Comparison of ENCODE assay signal across 16 cellular contexts in the genomic region with DNA sequence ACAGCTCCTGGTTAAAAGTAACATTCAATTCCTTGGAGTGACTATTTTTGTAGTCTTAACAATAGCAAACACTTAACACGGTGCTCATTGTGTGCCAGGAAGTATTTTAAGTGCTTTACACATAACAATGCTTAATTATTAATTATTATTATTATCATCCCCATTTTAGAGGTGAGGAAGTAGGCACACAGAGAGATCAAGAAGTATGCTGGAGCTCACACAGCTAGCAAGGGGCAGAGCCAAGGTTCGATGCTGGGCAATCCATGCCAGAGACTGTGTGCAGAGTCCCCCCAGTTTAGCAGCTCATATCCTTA. TPM values are rescaled to one million over a fixed set of nuclear protein-coding genes. Genes with fewer than 3 reads are reported as not detected.
DNase-seq lines count a peak whose midpoint lies in the region.
"Had no signal": no experiment of that assay in that cellular context is flagged by ENCODE, and none has a peak within 500 bp of the region (broad histone marks: within the 10 kb centered on the region; RNA-seq: fewer than 3 reads in every experiment).

No MANE protein-coding gene starts in this region.

- H2BK5ac ChIP-seq in neuronal stem cell (ENCODE audit: low read length) = no peak overlapping the region

- no peak for DNase-seq in T-helper 1 cell
- no peak for DNase-seq in Karpas-422
- no peak for DNase-seq in adipocyte (ENCODE audit: low read depth)
- DNase-seq in neuronal stem cell (ENCODE audit: low spot score) = no peak
- DNase-seq in NCI-H2171 (lab: John Stamatoyannopoulos, UW) = no peak
- no peak for DNase-seq in UCSD-AML1 (lab: John Stamatoyannopoulos, UW; ENCODE audit: unreplicated experiment)
- DNase-seq in CD4-positive, alpha-beta memory T cell = no peak
- DNase-seq: DMS153, GF-D8, NCI-H1694 treated with DMSO at 0.1 percent for 48 hours, psoas muscle had no signal

- H3K36me3 ChIP-seq in Karpas-422 (ENCODE audit: insufficient read depth, low read length) = no peaks in the 10 kb centered on the region
- H3K36me3 ChIP-seq in adipocyte (ENCODE audit: control insufficient read depth, insufficient read depth, low read length, severe bottlenecking) = no peaks in the 10 kb centered on the region
- no peaks in the 10 kb centered on the region for H3K36me3 ChIP-seq in neuronal stem cell (replicated peaks in 1 of 2; ENCODE audit: control insufficient read depth in 2 of 2, insufficient read depth in 2 of 2, low read length in 2 of 2)
- no peaks in the 10 kb centered on the region for H3K36me3 ChIP-seq in CD4-positive, alpha-beta memory T cell (ENCODE audit: insufficient read depth, low read length)

- no peaks in the 10 kb centered on the region for H3K9me2 ChIP-seq in Karpas-422 (replicated peaks; ENCODE audit: insufficient read depth, low read length)

- H3K9ac ChIP-seq in Karpas-422 (ENCODE audit: low read length) (0 out of 2 replicates have a peak overlapping the region, but pooled peaks have one; percentile 59), adipocyte (ENCODE audit: low read length) (peak overlapping the region; percentile 30), neuronal stem cell (ENCODE audit: low read depth, low read length, poor library complexity) (no peak overlapping the region)

- intact Hi-C loops in CD4-positive, alpha-beta memory T cell (cut with micrococcal nuclease) = loop anchor here (5.0 kb wide), 1 partner anchor 216 kb away; no protein-coding TSS in a partner anchor

- no peaks in the 10 kb centered on the region for H3K9me3 ChIP-seq in Karpas-422 (ENCODE audit: low read length)
- H3K9me3 ChIP-seq in adipocyte (ENCODE audit: control insufficient read depth, low read length) = no peaks in the 10 kb centered on the region
- no peaks in the 10 kb centered on the region for H3K9me3 ChIP-seq in neuronal stem cell (replicated peaks in 1 of 2; ENCODE audit: control insufficient read depth in 2 of 2, insufficient read depth in 1 of 2, low read depth in 1 of 2, low read length in 2 of 2)
- no peaks in the 10 kb centered on the region for H3K9me3 ChIP-seq in CD4-positive, alpha-beta memory T cell (ENCODE audit: control insufficient read depth in 1 of 2, low read length in 2 of 2)
- H3K9me3 ChIP-seq: psoas muscle had no signal

- H3K4me1 Mint-ChIP-seq in T-helper 1 cell treated with Interleukin-12 subunit alpha and Interleukin-12 subunit beta and Interleukin-4 antibody, amounts not matched to agents 30 μg/mL and 1 μg/mL, for 36 hours (ENCODE audit: low read depth) = peaks cover 49% of the 10 kb centered on the region
- H3K4me1 Mint-ChIP-seq in CD4-positive, alpha-beta memory T cell = peaks cover 38 to 48% (median 46%) of the 10 kb centered on the region in 4 donors

- no peak overlapping the region for H4K91ac ChIP-seq in neuronal stem cell (ENCODE audit: low read depth, low read length, poor library complexity)

- H2BK12ac ChIP-seq in neuronal stem cell (ENCODE audit: low read length) = no peak overlapping the region

- peaks cover 8% of the 10 kb centered on the region for H3K27me3 Mint-ChIP-seq in T-helper 1 cell treated with Interleukin-12 subunit alpha and Interleukin-12 subunit beta and Interleukin-4 antibody, amounts not matched to agents 30 μg/mL and 1 μg/mL, for 36 hours (ENCODE audit: low read depth)
- no peaks in the 10 kb centered on the region for H3K27me3 Mint-ChIP-seq in CD4-positive, alpha-beta memory T cell

- H3K18ac ChIP-seq in neuronal stem cell (ENCODE audit: low read length) = no peak overlapping the region

- peaks cover 59% of the 10 kb centered on the region for H3K4me1 ChIP-seq in Karpas-422 (ENCODE audit: low read length)
- H3K4me1 ChIP-seq in adipocyte (ENCODE audit: control insufficient read depth, insufficient read depth, low read length) = peaks cover 23% of the 10 kb centered on the region
- peaks cover 0 to 5% of the 10 kb centered on the region in 2 donors for H3K4me1 ChIP-seq in neuronal stem cell (ENCODE audit: control insufficient read depth in 2 of 2, insufficient read depth in 1 of 2, low read depth in 1 of 2, low read length in 2 of 2)
- H3K4me1 ChIP-seq in CD4-positive, alpha-beta memory T cell (ENCODE audit: insufficient read depth, low read length) = peaks cover 44% of the 10 kb centered on the region
- H3K4me1 ChIP-seq: psoas muscle had no signal

- no peak overlapping the region for H3K4me3 Mint-ChIP-seq in T-helper 1 cell treated with Interleukin-12 subunit alpha and Interleukin-12 subunit beta and Interleukin-4 antibody, amounts not matched to agents 30 μg/mL and 1 μg/mL, for 36 hours
- H3K4me3 Mint-ChIP-seq in CD4-positive, alpha-beta memory T cell = no peak overlapping the region
- H3K4me3 Mint-ChIP-seq: IgD-negative memory B cell, neural crest cell had no signal

- H3K14ac ChIP-seq in neuronal stem cell (ENCODE audit: low read length) = no peak overlapping the region

- no peaks in the 10 kb centered on the region for H3K9me3 Mint-ChIP-seq in T-helper 1 cell treated with Interleukin-12 subunit alpha and Interleukin-12 subunit beta and Interleukin-4 antibody, amounts not matched to agents 30 μg/mL and 1 μg/mL, for 36 hours
- H3K9me3 Mint-ChIP-seq in CD4-positive, alpha-beta memory T cell = no peaks in the 10 kb centered on the region
- H3K9me3 Mint-ChIP-seq: activated naive CD8-positive, alpha-beta T cell treated with anti-CD3 and anti-CD28 coated beads, Interleukin-2, amount 50 U/mL, for 24 hours; CD4-positive, CD25-positive, alpha-beta regulatory T cell; IgD-negative memory B cell; neural crest cell had no signal

- H3K23ac ChIP-seq in neuronal stem cell (ENCODE audit: low read depth, low read length, poor library complexity) = no peak overlapping the region

- H3K4me3 ChIP-seq in Karpas-422 (ENCODE audit: low read length) (no peak overlapping the region), adipocyte (ENCODE audit: low read length) (peak overlapping the region; percentile 35), neuronal stem cell (ENCODE audit: low read length in 2 of 2) (no peak overlapping the region)
- H3K4me3 ChIP-seq in CD4-positive, alpha-beta memory T cell (ENCODE audit: low read length in 2 of 2) = no peak overlapping the region
- H3K4me3 ChIP-seq: psoas muscle had no signal

- H4K20me1 ChIP-seq in Karpas-422 (ENCODE audit: insufficient read depth, low read depth, low read length) = no peaks in the 10 kb centered on the region

- no CpG with 5 or more reads among the region's 2 CpGs for WGBS in neuronal stem cell (ENCODE audit: extremely low coverage in 2 of 2, insufficient read length in 2 of 2, insufficient replicate concordance in 1 of 2), 2 donors

- no peak overlapping the region for H3K4ac ChIP-seq in neuronal stem cell (ENCODE audit: low read length)

- CTCF ChIA-PET in CD4-positive, alpha-beta memory T cell (lab: Charles Lee; ENCODE audit: partially characterized antibody) = interaction anchor here (0.9 to 6.9 kb wide), 12 partner anchors 8 to 194 kb away, joined by 3 to 142 read pairs (median 4); partner anchors contain the start of gene DUSP5

- H3K36me3 Mint-ChIP-seq in T-helper 1 cell treated with Interleukin-12 subunit alpha and Interleukin-12 subunit beta and Interleukin-4 antibody, amounts not matched to agents 30 μg/mL and 1 μg/mL, for 36 hours (ENCODE audit: low read depth) = peaks cover 1% of the 10 kb centered on the region
- no peaks in the 10 kb centered on the region for H3K36me3 Mint-ChIP-seq in CD4-positive, alpha-beta memory T cell
- H3K36me3 Mint-ChIP-seq: CD4-positive, CD25-positive, alpha-beta regulatory T cell; IgD-negative memory B cell had no signal

- no peaks in the 10 kb centered on the region for H3K79me1 ChIP-seq in neuronal stem cell (ENCODE audit: low read depth, low read length)

- peak overlapping the region; percentile 99 for H3K27ac Mint-ChIP-seq in T-helper 1 cell treated with Interleukin-12 subunit alpha and Interleukin-12 subunit beta and Interleukin-4 antibody, amounts not matched to agents 30 μg/mL and 1 μg/mL, for 36 hours
- H3K27ac Mint-ChIP-seq in CD4-positive, alpha-beta memory T cell = peak overlapping the region in 2 of 7 donors; percentile 80 to 83

- H3K27me3 ChIP-seq in Karpas-422 (ENCODE audit: low read length) (no peaks in the 10 kb centered on the region), adipocyte (replicated peaks; ENCODE audit: control insufficient read depth, insufficient read depth, low read length) (no peaks in the 10 kb centered on the region), neuronal stem cell (ENCODE audit: control insufficient read depth in 3 of 3, insufficient read depth in 3 of 3, low read depth in 1 of 3, low read length in 3 of 3) (peaks cover 0 to 7% (median 0%) of the 10 kb centered on the region in 3 experiments)
- H3K27me3 ChIP-seq in CD4-positive, alpha-beta memory T cell (ENCODE audit: insufficient read depth, low read length) = no peaks in the 10 kb centered on the region

- POLR2A ChIA-PET in CD4-positive, alpha-beta memory T cell (lab: Charles Lee; ENCODE audit: partially characterized antibody) = interaction anchor here (1.4 to 5.7 kb wide), 3 partner anchors 62 to 146 kb away, joined by 3 to 113 read pairs (median 49); partner anchors contain the start of gene DUSP5

- H2BK15ac ChIP-seq in neuronal stem cell (ENCODE audit: low read length) = no peak overlapping the region

- H3K4me2 ChIP-seq in Karpas-422 (ENCODE audit: low read depth, low read length, poor library complexity, severe bottlenecking) (peak overlapping the region; percentile 28), neuronal stem cell (ENCODE audit: insufficient read depth, low read length, poor library complexity, severe bottlenecking) (no peak overlapping the region)

- no peak overlapping the region for H2BK120ac ChIP-seq in neuronal stem cell (ENCODE audit: low read depth, low read length)

- H2AK5ac ChIP-seq in neuronal stem cell (ENCODE audit: low read depth, low read length) = no peak overlapping the region

- H4K8ac ChIP-seq in neuronal stem cell (ENCODE audit: low read depth, low read length) = no peak overlapping the region

- no peak overlapping the region for H3K27ac ChIP-seq in Karpas-422 (ENCODE audit: low read length)
- no peak overlapping the region for H3K27ac ChIP-seq in neuronal stem cell (replicated peaks; ENCODE audit: low read length)
- no peak overlapping the region for H3K27ac ChIP-seq in CD4-positive, alpha-beta memory T cell (ENCODE audit: low read depth, low read length)
- H3K27ac ChIP-seq: psoas muscle had no signal

- no peaks in the 10 kb centered on the region for H3K79me2 ChIP-seq in Karpas-422 (ENCODE audit: low read length)

- H2AFZ ChIP-seq in Karpas-422 (ENCODE audit: low read length) = no peak overlapping the region
- H2AFZ ChIP-seq in neuronal stem cell (ENCODE audit: low read length) = peak overlapping the region; percentile 43

RNA-seq across cellular contexts. Expression of gene SMNDC1, which starts 48.2 kb away (rescaled TPM):
- 9.8 and 26.1 TPM in 2 replicates for total RNA-seq in Karpas-422 (2014; rRNA removed; shearing (Covaris generic); ENCODE audit: low replicate concordance)
- 35.7 TPM for polyA plus RNA-seq in neuronal stem cell (2013, experiment 1 of 2)
- polyA plus RNA-seq in neuronal stem cell (2013, experiment 2 of 2) = 37.9 TPM
- 10 to 100 TPM; 39.0 to 39.3 TPM for total RNA-seq in CD4-positive, alpha-beta memory T cell
- 10 to 100 TPM; 11.3 to 22.6 TPM for polyA plus RNA-seq in CD4-positive, alpha-beta memory T cell
